22 cellular contexts compared by ENCODE assay signal in the genomic region with DNA sequence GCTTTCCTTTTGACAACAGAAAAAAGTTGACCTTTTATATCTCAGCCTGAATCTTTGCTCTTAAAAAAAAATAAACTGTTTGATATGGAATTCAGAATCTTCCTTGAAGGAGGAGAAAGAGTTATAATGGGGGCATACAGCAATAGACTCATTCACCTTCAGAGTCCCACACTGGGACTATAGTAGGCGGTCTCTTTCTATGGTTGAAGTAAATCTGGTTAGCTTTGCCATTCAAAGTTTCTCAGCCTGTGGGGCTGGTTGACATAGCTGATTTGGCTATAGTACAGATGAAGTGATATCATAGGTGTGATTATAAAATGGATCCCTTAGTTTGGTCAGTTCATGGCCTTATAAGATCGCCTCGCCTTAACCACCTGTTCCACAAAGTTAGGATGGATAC.
"Had no signal": no experiment of that assay in that cellular context is flagged by ENCODE, and none has a peak within 500 bp of the region (broad histone marks: within the 10 kb centered on the region; RNA-seq: fewer than 3 reads in every experiment).

No MANE protein-coding gene starts in this region.

- H3K27ac Mint-ChIP-seq: naive B cell; natural killer cell; nephron progenitor cell; neural progenitor cell; progenitor cell of endocrine pancreas; stimulated activated memory B cell treated with anti-CD40 and anti-IgM and Interleukin-4, amounts not matched to agents 10 μg/mL and 1 μg/mL and 100 μg/mL, for 72 hours; type B pancreatic cell had no signal

- DNase-seq: hippocampal formation; kidney glomerular epithelial cell; left colon; left lung; lower lobe of right lung; mammary epithelial cell; mesenchymal stem cell; naive B cell; natural killer cell; nephron progenitor cell; occipital lobe; right lobe of liver; stimulated activated CD4-positive, alpha-beta T cell treated with anti-CD3 and anti-CD28 coated beads, Interleukin-1b, Interleukin-23, amount 100 ng/mL, for 48 hours; stimulated activated CD4-positive, alpha-beta T cell treated with anti-CD3 and anti-CD28 coated beads, Interleukin-2, amount 100 ng/mL, for 48 hours; stimulated activated CD4-positive, alpha-beta T cell treated with anti-CD3 and anti-CD28 coated beads, Interleukin-4, amount 100 ng/mL, for 4 hours; stimulated activated naive CD4-positive, alpha-beta T cell treated with Interleukin-2 at 50 U/mL for 16 hours; substantia nigra; uterus had no signal

- H3K9me3 Mint-ChIP-seq: naive B cell; natural killer cell; nephron progenitor cell; neural progenitor cell; stimulated activated memory B cell treated with anti-CD40 and anti-IgM and Interleukin-4, amounts not matched to agents 10 μg/mL and 1 μg/mL and 100 μg/mL, for 72 hours; type B pancreatic cell had no signal

- H3K36me3 Mint-ChIP-seq: naive B cell; natural killer cell; neural progenitor cell; stimulated activated memory B cell treated with anti-CD40 and anti-IgM and Interleukin-4, amounts not matched to agents 10 μg/mL and 1 μg/mL and 100 μg/mL, for 72 hours; type B pancreatic cell had no signal

- ATAC-seq: left colon; left lung; lower lobe of right lung; natural killer cell; right lobe of liver; stimulated activated memory B cell treated with anti-CD40 and anti-IgM and Interleukin-4, amounts not matched to agents 10 μg/mL and 1 μg/mL and 100 μg/mL, for 72 hours had no signal

- H3K27me3 Mint-ChIP-seq: naive B cell; progenitor cell of endocrine pancreas; stimulated activated memory B cell treated with anti-CD40 and anti-IgM and Interleukin-4, amounts not matched to agents 10 μg/mL and 1 μg/mL and 100 μg/mL, for 72 hours; type B pancreatic cell had no signal

- H3K4me1 Mint-ChIP-seq: naive B cell; natural killer cell; stimulated activated memory B cell treated with anti-CD40 and anti-IgM and Interleukin-4, amounts not matched to agents 10 μg/mL and 1 μg/mL and 100 μg/mL, for 72 hours had no signal

- H3K4me3 Mint-ChIP-seq: naive B cell; natural killer cell; nephron progenitor cell; neural progenitor cell; stimulated activated memory B cell treated with anti-CD40 and anti-IgM and Interleukin-4, amounts not matched to agents 10 μg/mL and 1 μg/mL and 100 μg/mL, for 72 hours; type B pancreatic cell had no signal
